8 cellular contexts compared by ENCODE assay signal in genomic region chr11:47847892-47848635, GRCh38. TPM values are rescaled to one million over a fixed set of nuclear protein-coding genes. Genes with fewer than 3 reads are reported as not detected.
A peak's percentile ranks its signal among the peaks of the same experiment; 100 is the strongest.
DNase-seq lines count a peak whose midpoint lies in the region; TF ChIP-seq lines count a peak whose summit lies in the region.

TSS of gene NUP160 (minus strand) at chr11:47848350. CDS start at chr11:47848318, 32 bp downstream.

- TF ChIP-seq CTCF in GM20000 (IDR thresholded peaks at IDR 0.05; ENCODE audit: extremely low read depth, missing control alignments) (no peak), OCI-LY3 (IDR thresholded peaks at IDR 0.05; ENCODE audit: low read depth, low read length) (no peak), epithelial cell of esophagus (IDR thresholded peaks at IDR 0.05; ENCODE audit: insufficient read depth, low read depth, low read length, missing control alignments) (no peak)

- no peaks in the 10 kb centered on the region for H3K27me3 ChIP-seq in OCI-LY3 (ENCODE audit: low read depth, low read length)

- H3K36me3 ChIP-seq in OCI-LY3 (replicated peaks; ENCODE audit: low read depth, low read length): peaks cover 30% of the 10 kb centered on the region

- H3K9me3 ChIP-seq in OCI-LY3 (ENCODE audit: insufficient read depth, low read length): no peaks in the 10 kb centered on the region

- H2AFZ ChIP-seq in OCI-LY3 (ENCODE audit: low read depth, low read length): peak within 1 kb of the TSS; percentile 57

- peak within 1 kb of the TSS; percentile 80 for H3K9ac ChIP-seq in OCI-LY3 (ENCODE audit: low read length)

- H3K4me3 ChIP-seq in OCI-LY3 (ENCODE audit: low read length): peak within 1 kb of the TSS; percentile 80
- peak within 1 kb of the TSS; percentile 100 for H3K4me3 ChIP-seq in epithelial cell of esophagus (ENCODE audit: low read length)

- DNase-seq in COLO668 (lab: John Stamatoyannopoulos, UW; ENCODE audit: unreplicated experiment): peak; percentile 90
- DNase-seq in GM20000 (ENCODE audit: low spot score): peak; percentile 87
- DNase-seq in HT-29 (ENCODE audit: low spot score): peak; percentile 87
- peak; percentile 86 for DNase-seq in activated T-cell treated with anti-CD3 and anti-CD28 coated beads for 24 hours (ENCODE audit: low read depth)
- peak; percentile 78 for DNase-seq in epithelial cell of esophagus (ENCODE audit: low read depth)
- peak; percentile 16 for DNase-seq in middle frontal gyrus (ENCODE audit: extremely low spot score, low spot score)
- DNase-seq in stimulated activated CD8-positive, alpha-beta memory T cell treated with anti-CD3 and anti-CD28 coated beads, Interleukin-2, amount 100 ng/mL, for 1 hour (ENCODE audit: low read depth in 2 of 2): peak; percentile 75 to 79

- peaks cover 11% of the 10 kb centered on the region; the same call in 1 of the 2 replicates for H4K20me1 ChIP-seq in OCI-LY3 (ENCODE audit: insufficient read depth, low read length)

- peaks cover 48% of the 10 kb centered on the region for H3K4me1 ChIP-seq in OCI-LY3 (ENCODE audit: low read length)

- peak within 1 kb of the TSS; percentile 96 for H3K4me2 ChIP-seq in OCI-LY3 (ENCODE audit: low read length)

- peak within 1 kb of the TSS; percentile 73 for H3K27ac ChIP-seq in OCI-LY3 (ENCODE audit: low read length)

- H3K79me2 ChIP-seq in OCI-LY3 (ENCODE audit: low read length): peaks cover 55% of the 10 kb centered on the region

RNA-seq across cellular contexts. Expression of gene NUP160, which starts in this region (rescaled TPM):
- 36.8 and 39.5 TPM in 2 replicates for total RNA-seq in HT-29 (2014; rRNA removed; shearing (Covaris generic))

Comparison
In these comparisons a context has a peak if more than half of its experiments do, and no peak if none do; other contexts are left out.
1. Peak in every context shown above with its lines: DNase-seq, H3K4me3 ChIP-seq and H3K27ac ChIP-seq.
2. DNase-seq: peak in every context shown above with its lines; median percentile 90 in COLO668; 87 in GM20000; 87 in HT-29; 86 in activated T-cell treated with anti-CD3 and anti-CD28 coated beads for 24 hours; 78 in epithelial cell of esophagus; 77 in stimulated activated CD8-positive, alpha-beta memory T cell treated with anti-CD3 and anti-CD28 coated beads, Interleukin-2, amount 100 ng/mL, for 1 hour; 16 in middle frontal gyrus.